ENCODE assay signal across 21 cellular contexts in genomic region chr11:46601129-46601528, GRCh38. TPM values are rescaled to one million over a fixed set of nuclear protein-coding genes. Genes with fewer than 3 reads are reported as not detected.
A peak's percentile ranks its signal among the peaks of the same experiment; 100 is the strongest.
DNase-seq lines count a peak whose midpoint lies in the region; ATAC-seq and TF ChIP-seq lines count a peak whose summit lies in the region.
"Had no signal": no experiment of that assay in that cellular context is flagged by ENCODE, and none has a peak within 500 bp of the region (broad histone marks: within the 10 kb centered on the region; RNA-seq: fewer than 3 reads in every experiment).

No MANE protein-coding gene starts in this region.

- DNase-seq in IMR-90: peak; percentile 22
- DNase-seq in choroid plexus epithelial cell (ENCODE audit: low read depth): peak; percentile 25
- no peak for DNase-seq in right atrium auricular region (ENCODE audit: low spot score)
- no peak for DNase-seq in stimulated activated effector memory CD8-positive, alpha-beta T cell treated with anti-CD3 and anti-CD28 coated beads, Interleukin-12 subunit alpha, Interleukin-12 subunit beta, amount 100 ng/mL, for 72 hours (ENCODE audit: low spot score in 2 of 2)
- DNase-seq in activated T-cell treated with anti-CD3 and anti-CD28 coated beads, Interleukin-2, amount 50 U/mL, for 4 hours: no peak
- no peak for DNase-seq in tibial nerve (ENCODE audit: low spot score in 2 of 2)
- no peak for DNase-seq in GM13976 (ENCODE audit: low spot score)
- DNase-seq: endodermal cell; HFFc6; naive thymus-derived CD8-positive, alpha-beta T cell; NCI-H1417 treated with DMSO at 0.1 percent for 48 hours; NCI-H2171 treated with DMSO at 0.1 percent for 48 hours; NCI-H774; Peyer's patch; stimulated activated CD4-positive, alpha-beta T cell treated with anti-CD3 and anti-CD28 coated beads, Interleukin-12 subunit alpha, Interleukin-12 subunit beta, amount 100 ng/mL, for 4 hours; stimulated activated naive CD4-positive, alpha-beta T cell treated with Interleukin-2 at 50 U/mL for 16 hours; SW 1271 had no signal

- no peaks in the 10 kb centered on the region for H3K36me3 Mint-ChIP-seq in stimulated activated effector memory CD8-positive, alpha-beta T cell treated with anti-CD3 and anti-CD28 coated beads, Interleukin-12 subunit alpha, Interleukin-12 subunit beta, amount 100 ng/mL, for 72 hours
- H3K36me3 Mint-ChIP-seq in activated T-cell treated with anti-CD3 and anti-CD28 coated beads, Interleukin-2, amount 50 U/mL, for 4 hours (ENCODE audit: insufficient read depth): no peaks in the 10 kb centered on the region
- H3K36me3 Mint-ChIP-seq: activated naive CD4-positive, alpha-beta T cell treated with anti-CD3 and anti-CD28 coated beads, Interleukin-2, amount 50 U/mL, for 24 hours had no signal

- H3K4me1 Mint-ChIP-seq in stimulated activated effector memory CD8-positive, alpha-beta T cell treated with anti-CD3 and anti-CD28 coated beads, Interleukin-12 subunit alpha, Interleukin-12 subunit beta, amount 100 ng/mL, for 72 hours: peaks cover 12% of the 10 kb centered on the region
- no peaks in the 10 kb centered on the region for H3K4me1 Mint-ChIP-seq in activated T-cell treated with anti-CD3 and anti-CD28 coated beads, Interleukin-2, amount 50 U/mL, for 4 hours (ENCODE audit: low read depth)
- H3K4me1 Mint-ChIP-seq: activated naive CD4-positive, alpha-beta T cell treated with anti-CD3 and anti-CD28 coated beads, Interleukin-2, amount 50 U/mL, for 24 hours; endodermal cell had no signal

- no peak overlapping the region for H2BK5ac ChIP-seq in IMR-90 (ENCODE audit: low read depth, low read length, poor library complexity, severe bottlenecking)

- H3K27ac ChIP-seq in IMR-90 (ENCODE audit: insufficient read depth, low read length): no peak overlapping the region
- H3K27ac ChIP-seq in right atrium auricular region: peak overlapping the region; percentile 63 to 69
- peak overlapping the region in 2 of 4 donors; percentile 87 to 89 for H3K27ac ChIP-seq in tibial nerve
- H3K27ac ChIP-seq: Peyer's patch had no signal

- no peak overlapping the region for H3K4me2 ChIP-seq in IMR-90 (ENCODE audit: low read depth, low read length)

- no peak overlapping the region for H2BK15ac ChIP-seq in IMR-90 (ENCODE audit: low read depth, low read length)

- TF ChIP-seq POLR2A in IMR-90 (IDR thresholded peaks at IDR 0.05; ENCODE audit: low read depth, low read length): no peak
- no peak for TF ChIP-seq POLR2A in tibial nerve (IDR thresholded peaks at IDR 0.05)

- CTCF ChIA-PET in IMR-90 (lab: Yijun Ruan, JAX): no interaction called here

- no peak overlapping the region for H3K4me3 Mint-ChIP-seq in stimulated activated effector memory CD8-positive, alpha-beta T cell treated with anti-CD3 and anti-CD28 coated beads, Interleukin-12 subunit alpha, Interleukin-12 subunit beta, amount 100 ng/mL, for 72 hours
- H3K4me3 Mint-ChIP-seq in activated T-cell treated with anti-CD3 and anti-CD28 coated beads, Interleukin-2, amount 50 U/mL, for 4 hours: no peak overlapping the region
- H3K4me3 Mint-ChIP-seq: activated naive CD4-positive, alpha-beta T cell treated with anti-CD3 and anti-CD28 coated beads, Interleukin-2, amount 50 U/mL, for 24 hours; endodermal cell; HFFc6; naive thymus-derived CD8-positive, alpha-beta T cell had no signal

- no peak for TF ChIP-seq EP300 in tibial nerve (IDR thresholded peaks at IDR 0.05)

- H4K20me1 ChIP-seq in IMR-90 (ENCODE audit: insufficient read depth, low read length): no peaks in the 10 kb centered on the region

- 0 out of 2 replicates have a peak, but pooled peaks cover 3% of the 10 kb centered on the region for H3K9me1 ChIP-seq in IMR-90 (ENCODE audit: insufficient read depth, low read length)

- H2AK5ac ChIP-seq in IMR-90 (ENCODE audit: low read depth, low read length): no peak overlapping the region

- H4K91ac ChIP-seq in IMR-90 (ENCODE audit: insufficient read depth, low read depth, low read length): no peak overlapping the region

- H3K9me3 Mint-ChIP-seq in stimulated activated effector memory CD8-positive, alpha-beta T cell treated with anti-CD3 and anti-CD28 coated beads, Interleukin-12 subunit alpha, Interleukin-12 subunit beta, amount 100 ng/mL, for 72 hours: no peaks in the 10 kb centered on the region
- no peaks in the 10 kb centered on the region for H3K9me3 Mint-ChIP-seq in activated T-cell treated with anti-CD3 and anti-CD28 coated beads, Interleukin-2, amount 50 U/mL, for 4 hours
- H3K9me3 Mint-ChIP-seq: activated naive CD4-positive, alpha-beta T cell treated with anti-CD3 and anti-CD28 coated beads, Interleukin-2, amount 50 U/mL, for 24 hours; endodermal cell; HFFc6; naive thymus-derived CD8-positive, alpha-beta T cell had no signal

- BruUV-seq in IMR-90 (replicated peaks; lab: Mats Ljungman, UMichigan): no TSS peak

- no peak overlapping the region for H4K8ac ChIP-seq in IMR-90 (ENCODE audit: low read depth in 2 of 2, low read length in 2 of 2)

- no peak overlapping the region for H3K18ac ChIP-seq in IMR-90 (ENCODE audit: low read depth, low read length)

- H3K4me1 ChIP-seq in IMR-90 (ENCODE audit: control insufficient read depth, insufficient read depth, low read length) (0 out of 2 replicates have a peak, but pooled peaks cover 1% of the 10 kb centered on the region), right atrium auricular region (peaks cover 0 to 24% of the 10 kb centered on the region in 2 donors), tibial nerve (peaks cover 0 to 22% (median 10%) of the 10 kb centered on the region in 4 donors)
- H3K4me1 ChIP-seq: Peyer's patch had no signal

- dilution Hi-C loops in IMR-90 (cut with HindIII; ENCODE audit: low sequenced_read_pairs, unreplicated experiment): no loop called here

- H3K27me3 Mint-ChIP-seq in activated T-cell treated with anti-CD3 and anti-CD28 coated beads, Interleukin-2, amount 50 U/mL, for 4 hours (ENCODE audit: low read depth): no peaks in the 10 kb centered on the region
- H3K27me3 Mint-ChIP-seq: activated naive CD4-positive, alpha-beta T cell treated with anti-CD3 and anti-CD28 coated beads, Interleukin-2, amount 50 U/mL, for 24 hours; naive thymus-derived CD8-positive, alpha-beta T cell; progenitor cell of endocrine pancreas had no signal

- WGBS in IMR-90 (ENCODE audit: extremely low coverage in 2 of 2, insufficient read length in 1 of 2), 2 experiments: no CpG with 5 or more reads among the region's 1 CpG
- WGBS in tibial nerve, 2 donors: 50% methylated on average over 1 of the region's 1 CpG

- no peak overlapping the region for H3K23ac ChIP-seq in IMR-90 (ENCODE audit: low read depth, low read length)

- in situ Hi-C loops in IMR-90 (cut with MboI; ENCODE audit: low sequenced_read_pairs) (no loop called here), GM13976 (cut with MboI; ENCODE audit: low sequenced_read_pairs, unreplicated experiment) (no loop called here)

- H3K14ac ChIP-seq in IMR-90 (replicated peaks; ENCODE audit: low read depth, low read length): no peak overlapping the region

- no peak overlapping the region for H3K9ac ChIP-seq in IMR-90 (ENCODE audit: low read depth, low read length)

- H4K5ac ChIP-seq in IMR-90 (ENCODE audit: low read depth, low read length): no peak overlapping the region

- H3K27ac Mint-ChIP-seq in stimulated activated effector memory CD8-positive, alpha-beta T cell treated with anti-CD3 and anti-CD28 coated beads, Interleukin-12 subunit alpha, Interleukin-12 subunit beta, amount 100 ng/mL, for 72 hours: peak overlapping the region; percentile 26
- H3K27ac Mint-ChIP-seq: activated naive CD4-positive, alpha-beta T cell treated with anti-CD3 and anti-CD28 coated beads, Interleukin-2, amount 50 U/mL, for 24 hours; endodermal cell; HFFc6; progenitor cell of endocrine pancreas had no signal

- no peaks in the 10 kb centered on the region for H3K27me3 ChIP-seq in IMR-90 (ENCODE audit: control insufficient read depth, insufficient read depth, low read length)
- no peaks in the 10 kb centered on the region for H3K27me3 ChIP-seq in right atrium auricular region
- H3K27me3 ChIP-seq in tibial nerve: no peaks in the 10 kb centered on the region
- H3K27me3 ChIP-seq: Peyer's patch had no signal

- no peak overlapping the region for H3K4ac ChIP-seq in IMR-90 (ENCODE audit: low read depth, low read length)

- TF ChIP-seq CTCF in IMR-90 (conservative IDR thresholded peaks at IDR 0.05; ENCODE audit: low read depth, low read length) (no peak), choroid plexus epithelial cell (conservative IDR thresholded peaks at IDR 0.05; ENCODE audit: low read depth, low read length) (no peak), right atrium auricular region (IDR thresholded peaks at IDR 0.05) (no peak), tibial nerve (IDR thresholded peaks at IDR 0.05) (no peak), GM13976 (IDR thresholded peaks at IDR 0.05; ENCODE audit: borderline replicate concordance, control extremely low read depth, extremely low read depth, insufficient read depth, missing control alignments) (no peak)

- intact Hi-C loops in IMR-90 (cut with micrococcal nuclease): no loop called here

- no peak for TF ChIP-seq RAD21 in IMR-90 (IDR thresholded peaks at IDR 0.05; ENCODE audit: low read length)

- no peak overlapping the region for H2AK9ac ChIP-seq in IMR-90 (replicated peaks; ENCODE audit: low read depth, low read length, poor library complexity)

- H3K79me1 ChIP-seq in IMR-90 (ENCODE audit: low read depth in 1 of 2, low read length in 2 of 2): no peaks in the 10 kb centered on the region

- H3K36me3 ChIP-seq in IMR-90 (ENCODE audit: control insufficient read depth, insufficient read depth, low read length): 0 out of 2 replicates have a peak, but pooled peaks cover 4% of the 10 kb centered on the region
- no peaks in the 10 kb centered on the region for H3K36me3 ChIP-seq in right atrium auricular region
- peaks cover 0 to 10% (median 0%) of the 10 kb centered on the region in 3 donors for H3K36me3 ChIP-seq in tibial nerve
- H3K36me3 ChIP-seq: Peyer's patch had no signal

- H3K4me3 ChIP-seq in IMR-90 (ENCODE audit: insufficient read depth, low read depth, low read length): no peak overlapping the region
- H3K4me3 ChIP-seq in choroid plexus epithelial cell (ENCODE audit: low read depth, low read length): no peak overlapping the region
- no peak overlapping the region for H3K4me3 ChIP-seq in right atrium auricular region
- H3K4me3 ChIP-seq in tibial nerve: no peak overlapping the region
- H3K4me3 ChIP-seq: lung, Peyer's patch had no signal

- no peak overlapping the region for H2AFZ ChIP-seq in IMR-90 (replicated peaks; ENCODE audit: low read length, poor library complexity)

- POLR2A ChIA-PET in IMR-90 (lab: Charles Lee; ENCODE audit: unreplicated experiment): interaction anchor here (0.6 kb wide), 1 partner anchor 684 kb away, joined by 3 read pairs; no protein-coding TSS in a partner anchor

- no peak overlapping the region for H2BK120ac ChIP-seq in IMR-90 (ENCODE audit: low read depth, low read length)

- H2BK20ac ChIP-seq in IMR-90 (ENCODE audit: low read depth, low read length): no peak overlapping the region

- ATAC-seq in IMR-90 (ENCODE audit: low read depth): no peak
- no peak for ATAC-seq in stimulated activated effector memory CD8-positive, alpha-beta T cell treated with anti-CD3 and anti-CD28 coated beads, Interleukin-12 subunit alpha, Interleukin-12 subunit beta, amount 100 ng/mL, for 72 hours
- ATAC-seq in HG03039 (IDR thresholded peaks at IDR 0.05; ENCODE audit: unreplicated experiment): no peak
- ATAC-seq in activated T-cell treated with anti-CD3 and anti-CD28 coated beads, Interleukin-2, amount 50 U/mL, for 4 hours: no peak
- ATAC-seq: naive thymus-derived CD8-positive, alpha-beta T cell had no signal

- H3K56ac ChIP-seq in IMR-90 (ENCODE audit: extremely low read depth, insufficient read depth, low read length): no peak overlapping the region

- H3K9me3 ChIP-seq in IMR-90 (ENCODE audit: control insufficient read depth, insufficient read depth, low read length) (no peaks in the 10 kb centered on the region), right atrium auricular region (no peaks in the 10 kb centered on the region), tibial nerve (no peaks in the 10 kb centered on the region)
- H3K9me3 ChIP-seq: Peyer's patch had no signal

RNA-seq across cellular contexts. Expression of gene AMBRA1, which starts 7.3 kb away (rescaled TPM):
- total RNA-seq in IMR-90 (2012; rRNA removed) (16.7 and 18.3 TPM in 2 replicates), right atrium auricular region (10 to 100 TPM; 16.8 to 22.0 TPM), tibial nerve (10 to 100 TPM; 31.0 to 43.7 (median 35.8) TPM)
- polyA plus RNA-seq in IMR-90 (2012; rRNA removed): 9.4 and 10.2 TPM in 2 replicates
- polyA plus RNA-seq in IMR-90 (2012; cell fraction: cytosol; rRNA removed): 7.7 and 12.2 TPM in 2 replicates
- 12.0 and 26.1 TPM in 2 replicates for polyA plus RNA-seq in IMR-90 (2012; cell fraction: nucleus; rRNA removed; ENCODE audit: low replicate concordance)
- total RNA-seq in activated T-cell treated with anti-CD3 and anti-CD28 coated beads, Interleukin-2, amount 50 U/mL, for 4 hours: 10 to 100 TPM; 30.7 to 36.1 (median 31.7) TPM

RNA-seq across cellular contexts. Expression of gene HARBI1, which starts 15.9 kb away (rescaled TPM):
- total RNA-seq in IMR-90 (2012; rRNA removed) (5.2 and 6.1 TPM in 2 replicates), right atrium auricular region (1 to 10 TPM; 2.3 to 3.3 TPM), tibial nerve (1 to 10 TPM in 3 of 4 donors, under 1 TPM in 1; 0.59 to 5.2 (median 2.6) TPM)
- polyA plus RNA-seq in IMR-90 (2012; rRNA removed): 2.4 and 2.7 TPM in 2 replicates
- 1.3 and 2.0 TPM in 2 replicates for polyA plus RNA-seq in IMR-90 (2012; cell fraction: cytosol; rRNA removed)
- 0.58 and 1.2 TPM in 2 replicates for polyA plus RNA-seq in IMR-90 (2012; cell fraction: nucleus; rRNA removed; ENCODE audit: low replicate concordance)
- total RNA-seq in activated T-cell treated with anti-CD3 and anti-CD28 coated beads, Interleukin-2, amount 50 U/mL, for 4 hours: 1 to 10 TPM; 5.5 to 8.1 (median 5.7) TPM

RNA-seq across cellular contexts. Expression of gene ATG13, which starts 16.2 kb away (rescaled TPM):
- total RNA-seq in IMR-90 (2012; rRNA removed) (32.2 and 43.0 TPM in 2 replicates), right atrium auricular region (10 to 100 TPM; 54.5 to 80.2 TPM), tibial nerve (100 to 1,000 TPM; 113 to 203 (median 139) TPM)
- 49.7 and 56.2 TPM in 2 replicates for polyA plus RNA-seq in IMR-90 (2012; rRNA removed)
- polyA plus RNA-seq in IMR-90 (2012; cell fraction: cytosol; rRNA removed): 37.6 and 46.1 TPM in 2 replicates
- 62.8 and 74.0 TPM in 2 replicates for polyA plus RNA-seq in IMR-90 (2012; cell fraction: nucleus; rRNA removed; ENCODE audit: low replicate concordance)
- total RNA-seq in activated T-cell treated with anti-CD3 and anti-CD28 coated beads, Interleukin-2, amount 50 U/mL, for 4 hours: 10 to 100 TPM; 47.4 to 54.8 (median 53.1) TPM

Comparison
In these comparisons a context has a peak if more than half of its experiments do, and no peak if none do; other contexts are left out.
1. DNase-seq: peak in IMR-90 (single experiment) and choroid plexus epithelial cell (single experiment); none in right atrium auricular region (single experiment), stimulated activated effector memory CD8-positive, alpha-beta T cell treated with anti-CD3 and anti-CD28 coated beads, Interleukin-12 subunit alpha, Interleukin-12 subunit beta, amount 100 ng/mL, for 72 hours (0 of 2), activated T-cell treated with anti-CD3 and anti-CD28 coated beads, Interleukin-2, amount 50 U/mL, for 4 hours (single experiment), tibial nerve (0 of 2) and GM13976 (single experiment).